Comparison of ENCODE assay signal across 18 cellular contexts in the genomic region with DNA sequence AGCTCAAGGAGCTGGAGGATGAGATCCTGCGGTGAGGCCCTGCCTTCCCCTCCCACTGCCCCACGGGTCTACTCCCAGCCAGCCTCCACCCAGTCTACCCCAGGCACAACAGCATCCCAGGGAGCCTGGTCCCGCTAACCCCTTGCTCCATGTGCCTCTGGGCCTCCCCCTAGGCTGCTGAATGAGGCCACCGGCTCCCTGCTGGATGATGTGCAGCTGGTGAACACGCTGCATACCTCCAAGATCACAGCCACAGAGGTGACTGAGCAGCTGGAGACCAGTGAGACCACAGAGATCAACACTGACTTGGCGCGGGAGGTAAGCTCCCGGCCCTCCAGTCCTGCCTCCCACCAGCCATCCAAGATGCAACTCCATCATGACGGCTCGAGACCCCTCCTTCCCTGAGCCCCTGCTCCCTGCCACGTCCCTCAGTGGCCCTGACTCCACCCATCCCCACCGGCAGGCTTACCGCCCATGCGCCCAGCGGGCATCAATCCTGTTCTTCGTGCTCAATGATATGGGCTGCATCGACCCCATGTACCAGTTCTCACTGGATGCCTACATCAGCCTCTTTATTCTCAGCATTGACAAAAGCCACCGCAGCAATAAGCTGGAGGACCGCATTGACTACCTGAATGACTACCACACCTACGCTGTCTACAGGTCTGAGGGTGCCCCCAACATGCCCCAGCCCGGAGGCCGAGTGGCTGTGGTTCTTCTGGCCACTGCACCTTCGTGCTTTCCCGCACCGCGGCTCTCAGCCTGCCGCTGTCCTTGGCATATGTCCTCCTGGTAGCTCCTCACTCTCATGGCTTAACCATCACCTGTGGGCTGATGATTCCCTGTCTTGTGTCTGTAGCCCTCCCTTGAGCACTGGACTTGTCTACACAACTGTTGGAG. TPM values are rescaled to one million over a fixed set of nuclear protein-coding genes. Genes with fewer than 3 reads are reported as not detected.
DNase-seq lines count a peak whose midpoint lies in the region; ATAC-seq and TF ChIP-seq lines count a peak whose summit lies in the region.
"Had no signal": no experiment of that assay in that cellular context is flagged by ENCODE, and none has a peak within 500 bp of the region (broad histone marks: within the 10 kb centered on the region; RNA-seq: fewer than 3 reads in every experiment).

No MANE protein-coding gene starts in this region.

- H3K27ac Mint-ChIP-seq in stimulated activated naive CD8-positive, alpha-beta T cell treated with anti-CD3 and anti-CD28 coated beads, Interleukin-15, amount 100 ng/mL, for 72 hours, result no peak overlapping the region
- H3K27ac Mint-ChIP-seq in chondrocyte (ENCODE audit: unreplicated experiment) (no peak overlapping the region), neural progenitor cell (peak overlapping the region; percentile 25)
- peak overlapping the region; percentile 76 for H3K27ac Mint-ChIP-seq in stimulated activated effector memory CD8-positive, alpha-beta T cell treated with anti-CD3 and anti-CD28 coated beads, Interleukin-12 subunit alpha, Interleukin-12 subunit beta, amount 100 ng/mL, for 72 hours
- no peak overlapping the region for H3K27ac Mint-ChIP-seq in activated CD4-positive, alpha-beta memory T cell treated with anti-CD3 and anti-CD28 coated beads for 36 hours
- H3K27ac Mint-ChIP-seq: GM23338 had no signal

- intact Hi-C loops in activated CD4-positive, alpha-beta memory T cell treated with anti-CD3 and anti-CD28 coated beads for 36 hours (cut with micrococcal nuclease), result no loop called here
- intact Hi-C loops in OCI-LY7 (cut with micrococcal nuclease; ENCODE audit: unreplicated experiment), result loop anchor here (10.0 kb wide), 1 partner anchor 74 kb away; no protein-coding TSS in a partner anchor

- H3K27me3 ChIP-seq in neural progenitor cell, result peaks cover 12% of the 10 kb centered on the region

- H3K9me3 ChIP-seq in neural progenitor cell (ENCODE audit: low read depth), result no peaks in the 10 kb centered on the region
- no peaks in the 10 kb centered on the region for H3K9me3 ChIP-seq in OCI-LY7 (ENCODE audit: low read length)
- H3K9me3 ChIP-seq: BLaER1 had no signal

- H3K9ac ChIP-seq in neural progenitor cell, result no peak overlapping the region
- H3K9ac ChIP-seq: BLaER1 had no signal

- BruUV-seq in OCI-LY7 (replicated peaks; lab: Mats Ljungman, UMichigan), result no TSS peak

- ATAC-seq in stimulated activated naive CD8-positive, alpha-beta T cell treated with anti-CD3 and anti-CD28 coated beads, Interleukin-15, Interleukin-2, amounts not matched to agents 100 U/mL and 50 U/mL, for 24 hours, result peak; percentile 8
- no peak for ATAC-seq in stimulated activated naive CD8-positive, alpha-beta T cell treated with anti-CD3 and anti-CD28 coated beads, Interleukin-15, amount 100 ng/mL, for 72 hours
- no peak for ATAC-seq in stimulated activated effector memory CD8-positive, alpha-beta T cell treated with anti-CD3 and anti-CD28 coated beads, Interleukin-12 subunit alpha, Interleukin-12 subunit beta, amount 100 ng/mL, for 72 hours
- ATAC-seq: GM23338, K562 had no signal

- no peaks in the 10 kb centered on the region for H3K4me1 Mint-ChIP-seq in stimulated activated naive CD8-positive, alpha-beta T cell treated with anti-CD3 and anti-CD28 coated beads, Interleukin-15, amount 100 ng/mL, for 72 hours
- H3K4me1 Mint-ChIP-seq in chondrocyte (ENCODE audit: low read depth) (no peaks in the 10 kb centered on the region), neural progenitor cell (no peaks in the 10 kb centered on the region)
- H3K4me1 Mint-ChIP-seq in stimulated activated effector memory CD8-positive, alpha-beta T cell treated with anti-CD3 and anti-CD28 coated beads, Interleukin-12 subunit alpha, Interleukin-12 subunit beta, amount 100 ng/mL, for 72 hours, result no peaks in the 10 kb centered on the region
- H3K4me1 Mint-ChIP-seq in activated CD4-positive, alpha-beta memory T cell treated with anti-CD3 and anti-CD28 coated beads for 36 hours (ENCODE audit: low read depth), result no peaks in the 10 kb centered on the region
- H3K4me1 Mint-ChIP-seq: CD14-positive monocyte; CD4-positive, alpha-beta memory T cell had no signal

- no peaks in the 10 kb centered on the region for H3K79me2 ChIP-seq in neural progenitor cell (ENCODE audit: low read depth)
- H3K79me2 ChIP-seq in OCI-LY7 (ENCODE audit: insufficient read depth, low read depth, low read length), result no peaks in the 10 kb centered on the region

- POLR2A ChIA-PET in activated CD4-positive, alpha-beta memory T cell treated with anti-CD3 and anti-CD28 coated beads for 36 hours (lab: Charles Lee), result interaction anchor here (0.6 kb wide), 1 partner anchor 133 kb away, joined by 3 read pairs; no protein-coding TSS in a partner anchor
- POLR2A ChIA-PET in OCI-LY7 (lab: Charles Lee), result no interaction called here

- H3K36me3 ChIP-seq in neural progenitor cell (no peaks in the 10 kb centered on the region), OCI-LY7 (ENCODE audit: insufficient read depth, low read length) (no peaks in the 10 kb centered on the region)
- H3K36me3 ChIP-seq: BLaER1 had no signal

- TF ChIP-seq CTCF in chondrocyte (IDR thresholded peaks at IDR 0.05) (no peak), neural progenitor cell (IDR thresholded peaks at IDR 0.05) (no peak), OCI-LY7 (conservative IDR thresholded peaks at IDR 0.05; ENCODE audit: low read length) (no peak)

- H3K27me3 Mint-ChIP-seq in stimulated activated naive CD8-positive, alpha-beta T cell treated with anti-CD3 and anti-CD28 coated beads, Interleukin-15, amount 100 ng/mL, for 72 hours, result peaks cover 5% of the 10 kb centered on the region
- H3K27me3 Mint-ChIP-seq in chondrocyte (ENCODE audit: low read depth) (peaks cover 27% of the 10 kb centered on the region), neural progenitor cell (ENCODE audit: insufficient read depth, low read depth) (peaks cover 13% of the 10 kb centered on the region)
- H3K27me3 Mint-ChIP-seq in activated CD4-positive, alpha-beta memory T cell treated with anti-CD3 and anti-CD28 coated beads for 36 hours, result no peaks in the 10 kb centered on the region
- H3K27me3 Mint-ChIP-seq: CD4-positive, alpha-beta memory T cell had no signal

- H3K4me3 Mint-ChIP-seq in stimulated activated naive CD8-positive, alpha-beta T cell treated with anti-CD3 and anti-CD28 coated beads, Interleukin-15, amount 100 ng/mL, for 72 hours, result no peak overlapping the region
- H3K4me3 Mint-ChIP-seq in chondrocyte (ENCODE audit: unreplicated experiment) (no peak overlapping the region), neural progenitor cell (peak overlapping the region; percentile 46)
- H3K4me3 Mint-ChIP-seq in stimulated activated effector memory CD8-positive, alpha-beta T cell treated with anti-CD3 and anti-CD28 coated beads, Interleukin-12 subunit alpha, Interleukin-12 subunit beta, amount 100 ng/mL, for 72 hours, result no peak overlapping the region
- no peak overlapping the region for H3K4me3 Mint-ChIP-seq in activated CD4-positive, alpha-beta memory T cell treated with anti-CD3 and anti-CD28 coated beads for 36 hours
- H3K4me3 Mint-ChIP-seq: CD14-positive monocyte; CD4-positive, alpha-beta memory T cell; GM23338 had no signal

- no peak overlapping the region for H3K4me2 ChIP-seq in neural progenitor cell
- no peak overlapping the region for H3K4me2 ChIP-seq in OCI-LY7 (ENCODE audit: low read length)
- H3K4me2 ChIP-seq: BLaER1, GM23338 had no signal

- H3K36me3 Mint-ChIP-seq in chondrocyte (ENCODE audit: low read depth), result no peaks in the 10 kb centered on the region
- H3K36me3 Mint-ChIP-seq in neural progenitor cell, result no peaks in the 10 kb centered on the region
- no peaks in the 10 kb centered on the region for H3K36me3 Mint-ChIP-seq in stimulated activated effector memory CD8-positive, alpha-beta T cell treated with anti-CD3 and anti-CD28 coated beads, Interleukin-12 subunit alpha, Interleukin-12 subunit beta, amount 100 ng/mL, for 72 hours
- no peaks in the 10 kb centered on the region for H3K36me3 Mint-ChIP-seq in activated CD4-positive, alpha-beta memory T cell treated with anti-CD3 and anti-CD28 coated beads for 36 hours
- H3K36me3 Mint-ChIP-seq: CD14-positive monocyte; CD4-positive, alpha-beta memory T cell had no signal

- H3K27ac ChIP-seq in neural progenitor cell (no peak overlapping the region), OCI-LY7 (ENCODE audit: low read depth, low read length, poor library complexity, severe bottlenecking) (no peak overlapping the region)
- H3K27ac ChIP-seq: BLaER1, HL-60 had no signal

- H4K20me1 ChIP-seq in neural progenitor cell (ENCODE audit: low read depth) (no peaks in the 10 kb centered on the region), OCI-LY7 (ENCODE audit: insufficient read depth, low read length) (no peaks in the 10 kb centered on the region)
- H4K20me1 ChIP-seq: BLaER1 had no signal

- no peak for DNase-seq in stimulated activated naive CD8-positive, alpha-beta T cell treated with anti-CD3 and anti-CD28 coated beads, Interleukin-15, Interleukin-2, amounts not matched to agents 100 U/mL and 50 U/mL, for 24 hours
- no peak for DNase-seq in stimulated activated naive CD8-positive, alpha-beta T cell treated with anti-CD3 and anti-CD28 coated beads, Interleukin-15, amount 100 ng/mL, for 72 hours
- DNase-seq in chondrocyte (ENCODE audit: low spot score), result peak; percentile 79
- DNase-seq in neural progenitor cell (ENCODE audit: low spot score), result no peak
- DNase-seq in stimulated activated effector memory CD8-positive, alpha-beta T cell treated with anti-CD3 and anti-CD28 coated beads, Interleukin-12 subunit alpha, Interleukin-12 subunit beta, amount 100 ng/mL, for 72 hours (ENCODE audit: low spot score in 2 of 2), result no peak
- DNase-seq in activated CD4-positive, alpha-beta memory T cell treated with anti-CD3 and anti-CD28 coated beads for 36 hours, result no peak
- no peak for DNase-seq in epidermal melanocyte (ENCODE audit: insufficient read length, low spot score)
- DNase-seq in OCI-LY7 (ENCODE audit: low spot score), result no peak
- DNase-seq: 8988T; Calu3; CD4-positive, alpha-beta memory T cell; DMS79 treated with DMSO at 0.1 percent for 48 hours; GF-D8 had no signal

- H3K9me3 Mint-ChIP-seq in stimulated activated naive CD8-positive, alpha-beta T cell treated with anti-CD3 and anti-CD28 coated beads, Interleukin-15, amount 100 ng/mL, for 72 hours, result no peaks in the 10 kb centered on the region
- no peaks in the 10 kb centered on the region for H3K9me3 Mint-ChIP-seq in chondrocyte (ENCODE audit: low read depth)
- no peaks in the 10 kb centered on the region for H3K9me3 Mint-ChIP-seq in neural progenitor cell
- H3K9me3 Mint-ChIP-seq in stimulated activated effector memory CD8-positive, alpha-beta T cell treated with anti-CD3 and anti-CD28 coated beads, Interleukin-12 subunit alpha, Interleukin-12 subunit beta, amount 100 ng/mL, for 72 hours, result no peaks in the 10 kb centered on the region
- H3K9me3 Mint-ChIP-seq in activated CD4-positive, alpha-beta memory T cell treated with anti-CD3 and anti-CD28 coated beads for 36 hours, result no peaks in the 10 kb centered on the region
- H3K9me3 Mint-ChIP-seq: CD14-positive monocyte; CD4-positive, alpha-beta memory T cell; GM23338 had no signal

- no peaks in the 10 kb centered on the region for H3F3A ChIP-seq in neural progenitor cell (ENCODE audit: low read depth)

- H3K4me3 ChIP-seq in neural progenitor cell (no peak overlapping the region), OCI-LY7 (ENCODE audit: low read depth, low read length, poor library complexity, severe bottlenecking) (no peak overlapping the region)
- H3K4me3 ChIP-seq: BLaER1, GM23338, K562 had no signal

- CTCF ChIA-PET in activated CD4-positive, alpha-beta memory T cell treated with anti-CD3 and anti-CD28 coated beads for 36 hours (lab: Charles Lee), result interaction anchor here (0.5 to 1.2 kb wide), 4 partner anchors 15 to 328 kb away, joined by 3 to 5 read pairs (median 3); no protein-coding TSS in a partner anchor
- CTCF ChIA-PET in OCI-LY7 (lab: Charles Lee; ENCODE audit: unreplicated experiment), result interaction anchor here (0.7 kb wide), 1 partner anchor 21 kb away, joined by 3 read pairs; no protein-coding TSS in a partner anchor

- no peaks in the 10 kb centered on the region for H3K9me2 ChIP-seq in OCI-LY7 (ENCODE audit: insufficient read depth, low read length)

- H3K4me1 ChIP-seq in neural progenitor cell (no peaks in the 10 kb centered on the region), OCI-LY7 (ENCODE audit: insufficient read depth, low read length, poor library complexity, severe bottlenecking) (no peaks in the 10 kb centered on the region)
- H3K4me1 ChIP-seq: BLaER1 had no signal

- H2AFZ ChIP-seq in neural progenitor cell (replicated peaks) (no peak overlapping the region), OCI-LY7 (ENCODE audit: low read length) (no peak overlapping the region)
- H2AFZ ChIP-seq: GM23338 had no signal

RNA-seq across cellular contexts. Expression of gene KDM6B, which starts 15.0 kb away (rescaled TPM):
- total RNA-seq in chondrocyte (36.6 to 38.2 TPM (median 37.4 TPM) in 3 replicates), neural progenitor cell (ENCODE audit: low replicate concordance) (6.8 and 12.3 TPM in 2 replicates), OCI-LY7 (2022) (46.4 and 62.9 TPM in 2 replicates)
- total RNA-seq in activated CD4-positive, alpha-beta memory T cell treated with anti-CD3 and anti-CD28 coated beads for 36 hours, result 10 to 100 TPM; 44.1 to 49.6 TPM
- 4.4 and 10.0 TPM in 2 replicates for total RNA-seq in OCI-LY7 (2014; rRNA removed; shearing (Covaris generic))

RNA-seq across cellular contexts. Expression of gene TMEM88, which starts 35.9 kb away (rescaled TPM):
- total RNA-seq in chondrocyte (1.6 to 1.9 TPM (median 1.8 TPM) in 3 replicates), neural progenitor cell (ENCODE audit: low replicate concordance) (13.8 and 53.7 TPM in 2 replicates), OCI-LY7 (2022) (3.8 and 4.0 TPM in 2 replicates)
- 1 to 10 TPM; 2.2 to 2.4 TPM for total RNA-seq in activated CD4-positive, alpha-beta memory T cell treated with anti-CD3 and anti-CD28 coated beads for 36 hours
- 0.41 TPM in 1 of 2 replicates, not detected in the other for total RNA-seq in OCI-LY7 (2014; rRNA removed; shearing (Covaris generic))

RNA-seq across cellular contexts. Expression of gene NAA38, which starts 38.4 kb away (rescaled TPM):
- total RNA-seq in chondrocyte, result 52.9 to 94.6 TPM (median 57.5 TPM) in 3 replicates
- total RNA-seq in neural progenitor cell (ENCODE audit: low replicate concordance), result 8.6 and 27.4 TPM in 2 replicates
- total RNA-seq in activated CD4-positive, alpha-beta memory T cell treated with anti-CD3 and anti-CD28 coated beads for 36 hours, result 10 to 100 TPM; 68.2 to 74.7 TPM
- 168 and 205 TPM in 2 replicates for total RNA-seq in OCI-LY7 (2014; rRNA removed; shearing (Covaris generic))
- 149 and 153 TPM in 2 replicates for total RNA-seq in OCI-LY7 (2022)

RNA-seq across cellular contexts. Expression of gene CYB5D1, which starts 38.8 kb away (rescaled TPM):
- total RNA-seq in chondrocyte (6.9 to 10.5 TPM (median 8.6 TPM) in 3 replicates), neural progenitor cell (ENCODE audit: low replicate concordance) (11.5 and 12.9 TPM in 2 replicates), OCI-LY7 (2022) (19.3 and 24.8 TPM in 2 replicates)
- 1 to 10 TPM; 6.0 to 6.9 TPM for total RNA-seq in activated CD4-positive, alpha-beta memory T cell treated with anti-CD3 and anti-CD28 coated beads for 36 hours
- 16.9 and 18.1 TPM in 2 replicates for total RNA-seq in OCI-LY7 (2014; rRNA removed; shearing (Covaris generic))

Comparison
In these comparisons a context has a peak if more than half of its experiments do, and no peak if none do; other contexts are left out.
1. H3K27ac Mint-ChIP-seq: peak in neural progenitor cell (single experiment) and stimulated activated effector memory CD8-positive, alpha-beta T cell treated with anti-CD3 and anti-CD28 coated beads, Interleukin-12 subunit alpha, Interleukin-12 subunit beta, amount 100 ng/mL, for 72 hours (single experiment); none in stimulated activated naive CD8-positive, alpha-beta T cell treated with anti-CD3 and anti-CD28 coated beads, Interleukin-15, amount 100 ng/mL, for 72 hours (0 of 2), chondrocyte (single experiment) and activated CD4-positive, alpha-beta memory T cell treated with anti-CD3 and anti-CD28 coated beads for 36 hours (single experiment).